ENCODE assay signal across 16 cellular contexts in the genomic region with DNA sequence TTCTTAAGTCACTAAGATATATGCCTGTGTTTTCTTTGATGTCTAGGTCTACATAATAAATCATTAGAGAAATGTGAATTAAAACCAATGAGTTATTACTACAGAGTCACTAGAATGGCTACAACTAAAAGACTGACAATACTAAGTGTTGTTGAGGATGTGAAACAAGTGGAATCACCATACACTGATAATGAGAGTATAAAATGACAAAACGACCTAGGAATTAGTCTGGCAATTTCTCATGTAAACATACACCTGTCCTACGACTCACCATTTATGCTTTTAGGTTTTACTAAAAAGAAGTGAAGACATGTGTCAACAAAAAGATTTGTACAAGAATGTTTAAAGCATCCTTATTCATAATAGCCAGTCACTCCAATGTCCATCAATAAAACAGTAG.
A peak's percentile ranks its signal among the peaks of the same experiment; 100 is the strongest.
DNase-seq lines count a peak whose midpoint lies in the region; ATAC-seq and TF ChIP-seq lines count a peak whose summit lies in the region.
"Had no signal": no experiment of that assay in that cellular context is flagged by ENCODE, and none has a peak within 500 bp of the region (broad histone marks: within the 10 kb centered on the region; RNA-seq: fewer than 3 reads in every experiment).

No MANE protein-coding gene starts in this region.

- DNase-seq in T-helper 1 cell (no peak), epithelial cell of esophagus (ENCODE audit: low read depth) (peak; percentile 18), HPDE6-E6E7 (ENCODE audit: extremely low spot score) (no peak)
- no peak for DNase-seq in activated naive CD4-positive, alpha-beta T cell treated with Interleukin-2 at 50 U/mL for 16 hours
- DNase-seq: Calu3, DMS 273 treated with DMSO at 0.1 percent for 48 hours, GOT3, HFFc6 had no signal

- no peaks in the 10 kb centered on the region for H3K27me3 ChIP-seq in OCI-LY1 (ENCODE audit: insufficient read depth, low read length)
- H3K27me3 ChIP-seq: BLaER1 had no signal

- H3K27ac Mint-ChIP-seq in T-helper 1 cell treated with Interleukin-12 subunit alpha and Interleukin-12 subunit beta and Interleukin-4 antibody, amounts not matched to agents 30 μg/mL and 1 μg/mL, for 36 hours: peak overlapping the region; percentile 23
- peak overlapping the region; percentile 93 for H3K27ac Mint-ChIP-seq in activated naive CD4-positive, alpha-beta T cell treated with anti-CD3 and anti-CD28 coated beads, Interleukin-2, amount 50 U/mL, for 24 hours
- H3K27ac Mint-ChIP-seq: HFFc6 had no signal

- peaks cover 37% of the 10 kb centered on the region for H3K4me1 Mint-ChIP-seq in T-helper 1 cell treated with Interleukin-12 subunit alpha and Interleukin-12 subunit beta and Interleukin-4 antibody, amounts not matched to agents 30 μg/mL and 1 μg/mL, for 36 hours (ENCODE audit: low read depth)
- peaks cover 46% of the 10 kb centered on the region for H3K4me1 Mint-ChIP-seq in activated naive CD4-positive, alpha-beta T cell treated with anti-CD3 and anti-CD28 coated beads, Interleukin-2, amount 50 U/mL, for 24 hours

- no peak overlapping the region for H3K4me3 Mint-ChIP-seq in T-helper 1 cell treated with Interleukin-12 subunit alpha and Interleukin-12 subunit beta and Interleukin-4 antibody, amounts not matched to agents 30 μg/mL and 1 μg/mL, for 36 hours
- no peak overlapping the region for H3K4me3 Mint-ChIP-seq in activated naive CD4-positive, alpha-beta T cell treated with anti-CD3 and anti-CD28 coated beads, Interleukin-2, amount 50 U/mL, for 24 hours
- H3K4me3 Mint-ChIP-seq: HFFc6 had no signal

- H3K4me2 ChIP-seq in OCI-LY1 (ENCODE audit: low read length): no peak overlapping the region

- H3K27me3 Mint-ChIP-seq in T-helper 1 cell treated with Interleukin-12 subunit alpha and Interleukin-12 subunit beta and Interleukin-4 antibody, amounts not matched to agents 30 μg/mL and 1 μg/mL, for 36 hours (ENCODE audit: low read depth): no peaks in the 10 kb centered on the region
- no peaks in the 10 kb centered on the region for H3K27me3 Mint-ChIP-seq in activated naive CD4-positive, alpha-beta T cell treated with anti-CD3 and anti-CD28 coated beads, Interleukin-2, amount 50 U/mL, for 24 hours

- peaks cover 48% of the 10 kb centered on the region for H3K36me3 Mint-ChIP-seq in T-helper 1 cell treated with Interleukin-12 subunit alpha and Interleukin-12 subunit beta and Interleukin-4 antibody, amounts not matched to agents 30 μg/mL and 1 μg/mL, for 36 hours (ENCODE audit: low read depth)
- peaks cover 6% of the 10 kb centered on the region for H3K36me3 Mint-ChIP-seq in activated naive CD4-positive, alpha-beta T cell treated with anti-CD3 and anti-CD28 coated beads, Interleukin-2, amount 50 U/mL, for 24 hours

- no peak overlapping the region for H2AFZ ChIP-seq in OCI-LY1 (ENCODE audit: low read length)

- no peaks in the 10 kb centered on the region for H3K36me3 ChIP-seq in OCI-LY1 (ENCODE audit: insufficient read depth, low read length)
- H3K36me3 ChIP-seq: BLaER1, HAP-1 had no signal

- peaks cover 8% of the 10 kb centered on the region for H3K9me3 Mint-ChIP-seq in T-helper 1 cell treated with Interleukin-12 subunit alpha and Interleukin-12 subunit beta and Interleukin-4 antibody, amounts not matched to agents 30 μg/mL and 1 μg/mL, for 36 hours
- H3K9me3 Mint-ChIP-seq in activated naive CD4-positive, alpha-beta T cell treated with anti-CD3 and anti-CD28 coated beads, Interleukin-2, amount 50 U/mL, for 24 hours: peaks cover 1% of the 10 kb centered on the region

- H3K9me3 ChIP-seq in OCI-LY1 (ENCODE audit: low read length): 0 out of 2 replicates have a peak, but pooled peaks cover 2% of the 10 kb centered on the region
- H3K9me3 ChIP-seq: HAP-1 had no signal

- peak overlapping the region; percentile 89 for H3K27ac ChIP-seq in OCI-LY1 (ENCODE audit: low read depth, low read length, poor library complexity, severe bottlenecking)
- H3K27ac ChIP-seq: 22Rv1, BLaER1 had no signal

- no peak for ATAC-seq in GM21737 (IDR thresholded peaks at IDR 0.05; ENCODE audit: unreplicated experiment)
- ATAC-seq: GM12878 had no signal

- no peak overlapping the region for H3K9ac ChIP-seq in OCI-LY1 (ENCODE audit: low read length)
- H3K9ac ChIP-seq: BLaER1 had no signal

- no peak for TF ChIP-seq CTCF in OCI-LY1 (IDR thresholded peaks at IDR 0.05; ENCODE audit: low read length)
- no peak for TF ChIP-seq CTCF in epithelial cell of esophagus (IDR thresholded peaks at IDR 0.05; ENCODE audit: insufficient read depth, low read depth, low read length, missing control alignments)

- H4K20me1 ChIP-seq in OCI-LY1 (ENCODE audit: insufficient read depth, low read length): no peaks in the 10 kb centered on the region
- H4K20me1 ChIP-seq: BLaER1 had no signal

- H3K79me2 ChIP-seq in OCI-LY1 (ENCODE audit: insufficient read depth, low read length): no peaks in the 10 kb centered on the region

- peaks cover 40% of the 10 kb centered on the region for H3K4me1 ChIP-seq in OCI-LY1 (ENCODE audit: insufficient read depth, low read length, severe bottlenecking)

- no peaks in the 10 kb centered on the region for H3K9me2 ChIP-seq in OCI-LY1 (ENCODE audit: low read depth, low read length)

- H3K4me3 ChIP-seq in OCI-LY1 (ENCODE audit: low read depth, low read length, poor library complexity, severe bottlenecking) (no peak overlapping the region), epithelial cell of esophagus (ENCODE audit: low read length) (no peak overlapping the region)
- H3K4me3 ChIP-seq: BLaER1, GM12878, HAP-1 had no signal

- H3F3A ChIP-seq in OCI-LY1 (ENCODE audit: insufficient read depth, low read length): no peaks in the 10 kb centered on the region
